1 cellular context compared by ENCODE assay signal in genomic region chr13:113952151-113952982, GRCh38.
TF ChIP-seq lines count a peak whose summit lies in the region.

No MANE protein-coding gene starts in this region.

TF ChIP-seq in K562, 482 proteins besides CTCF, POLR2A, EP300 and RAD21 (continued from another document):
- TF ChIP-seq, protein P1, sequence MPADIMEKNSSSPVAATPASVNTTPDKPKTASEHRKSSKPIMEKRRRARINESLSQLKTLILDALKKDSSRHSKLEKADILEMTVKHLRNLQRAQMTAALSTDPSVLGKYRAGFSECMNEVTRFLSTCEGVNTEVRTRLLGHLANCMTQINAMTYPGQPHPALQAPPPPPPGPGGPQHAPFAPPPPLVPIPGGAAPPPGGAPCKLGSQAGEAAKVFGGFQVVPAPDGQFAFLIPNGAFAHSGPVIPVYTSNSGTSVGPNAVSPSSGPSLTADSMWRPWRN (IDR thresholded peaks at IDR 0.05; ENCODE audit: low read depth): no peak
- TF ChIP-seq, protein P2, sequence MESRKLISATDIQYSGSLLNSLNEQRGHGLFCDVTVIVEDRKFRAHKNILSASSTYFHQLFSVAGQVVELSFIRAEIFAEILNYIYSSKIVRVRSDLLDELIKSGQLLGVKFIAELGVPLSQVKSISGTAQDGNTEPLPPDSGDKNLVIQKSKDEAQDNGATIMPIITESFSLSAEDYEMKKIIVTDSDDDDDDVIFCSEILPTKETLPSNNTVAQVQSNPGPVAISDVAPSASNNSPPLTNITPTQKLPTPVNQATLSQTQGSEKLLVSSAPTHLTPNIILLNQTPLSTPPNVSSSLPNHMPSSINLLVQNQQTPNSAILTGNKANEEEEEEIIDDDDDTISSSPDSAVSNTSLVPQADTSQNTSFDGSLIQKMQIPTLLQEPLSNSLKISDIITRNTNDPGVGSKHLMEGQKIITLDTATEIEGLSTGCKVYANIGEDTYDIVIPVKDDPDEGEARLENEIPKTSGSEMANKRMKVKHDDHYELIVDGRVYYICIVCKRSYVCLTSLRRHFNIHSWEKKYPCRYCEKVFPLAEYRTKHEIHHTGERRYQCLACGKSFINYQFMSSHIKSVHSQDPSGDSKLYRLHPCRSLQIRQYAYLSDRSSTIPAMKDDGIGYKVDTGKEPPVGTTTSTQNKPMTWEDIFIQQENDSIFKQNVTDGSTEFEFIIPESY (CRISPR knock-in tag; IDR thresholded peaks at IDR 0.05): peak; percentile 53; the same call in 1 of the 2 replicates
- no peak for TF ChIP-seq RFX7 (CRISPR knock-in tag; IDR thresholded peaks at IDR 0.05)
- TF ChIP-seq ZNF699 (CRISPR knock-in tag; IDR thresholded peaks at IDR 0.05; ENCODE audit: insufficient replicate concordance): no peak
- no peak for TF ChIP-seq ESRRA (IDR thresholded peaks at IDR 0.05; ENCODE audit: borderline replicate concordance, low read depth)
